ENCODE assay signal across 1 cellular context in genomic region chr12:95230313-95230712, GRCh38.
TF ChIP-seq lines count a peak whose summit lies in the region.

No MANE protein-coding gene starts in this region.

TF ChIP-seq in GM12878, 131 proteins besides CTCF, POLR2A, EP300 and RAD21:
- TF ChIP-seq CHD4 (IDR thresholded peaks at IDR 0.05): no peak
